19 cellular contexts compared by ENCODE assay signal in genomic region chr22:44746061-44746789, GRCh38. TPM values are rescaled to one million over a fixed set of nuclear protein-coding genes. Genes with fewer than 3 reads are reported as not detected.
DNase-seq lines count a peak whose midpoint lies in the region; ATAC-seq and TF ChIP-seq lines count a peak whose summit lies in the region.
"Had no signal": no experiment of that assay in that cellular context is flagged by ENCODE, and none has a peak within 500 bp of the region (broad histone marks: within the 10 kb centered on the region; RNA-seq: fewer than 3 reads in every experiment).

No MANE protein-coding gene starts in this region.

- H3K4me1 Mint-ChIP-seq in endodermal cell: peaks cover 19% of the 10 kb centered on the region
- H3K4me1 Mint-ChIP-seq: CD8-positive, alpha-beta memory T cell; stimulated activated memory B cell treated with anti-CD40 and anti-IgM and Interleukin-4, amounts not matched to agents 10 μg/mL and 1 μg/mL and 100 μg/mL, for 72 hours had no signal

- H2BK12ac ChIP-seq in mesenchymal stem cell (ENCODE audit: low read length in 2 of 2): no peak overlapping the region

- no peak overlapping the region for H3K27ac ChIP-seq in IMR-90 (ENCODE audit: insufficient read depth, low read length)
- H3K27ac ChIP-seq in endodermal cell (ENCODE audit: low read depth, low read length): no peak overlapping the region
- H3K27ac ChIP-seq in mesenchymal stem cell (ENCODE audit: low read length, poor library complexity, severe bottlenecking): peak overlapping the region; percentile 79
- peak overlapping the region; percentile 70 to 80 (median 78) for H3K27ac ChIP-seq in transverse colon
- H3K27ac ChIP-seq: esophagus muscularis mucosa, parathyroid adenoma, thoracic aorta had no signal

- H3K4ac ChIP-seq in IMR-90 (ENCODE audit: low read depth, low read length) (no peak overlapping the region), mesenchymal stem cell (ENCODE audit: low read depth in 1 of 2, low read length in 2 of 2) (no peak overlapping the region)

- BruUV-seq in IMR-90 (replicated peaks; lab: Mats Ljungman, UMichigan): no TSS peak

- no peak overlapping the region for H3K4me3 Mint-ChIP-seq in endodermal cell
- H3K4me3 Mint-ChIP-seq: CD8-positive, alpha-beta memory T cell; stimulated activated memory B cell treated with anti-CD40 and anti-IgM and Interleukin-4, amounts not matched to agents 10 μg/mL and 1 μg/mL and 100 μg/mL, for 72 hours had no signal

- H4K8ac ChIP-seq in IMR-90 (ENCODE audit: low read depth in 2 of 2, low read length in 2 of 2) (peak overlapping the region in 1 of 2 experiments; percentile 18; a peak in 1 of 4 replicates), mesenchymal stem cell (ENCODE audit: low read length) (no peak overlapping the region)

- peak overlapping the region; percentile 94 for H3K27ac Mint-ChIP-seq in endodermal cell
- H3K27ac Mint-ChIP-seq: stimulated activated memory B cell treated with anti-CD40 and anti-IgM and Interleukin-4, amounts not matched to agents 10 μg/mL and 1 μg/mL and 100 μg/mL, for 72 hours had no signal

- H4K20me1 ChIP-seq in IMR-90 (ENCODE audit: insufficient read depth, low read length): no peaks in the 10 kb centered on the region

- peak overlapping the region; percentile 47; the same call in 1 of the 2 replicates for H2AK5ac ChIP-seq in IMR-90 (ENCODE audit: low read depth, low read length)
- H2AK5ac ChIP-seq in mesenchymal stem cell (ENCODE audit: low read length, severe bottlenecking): peak overlapping the region; percentile 1

- no peaks in the 10 kb centered on the region for H3K36me3 ChIP-seq in IMR-90 (ENCODE audit: control insufficient read depth, insufficient read depth, low read length)
- no peaks in the 10 kb centered on the region for H3K36me3 ChIP-seq in endodermal cell (ENCODE audit: control insufficient read depth, insufficient read depth, low read length)
- H3K36me3 ChIP-seq in mesenchymal stem cell (ENCODE audit: control insufficient read depth in 1 of 2, insufficient read depth in 2 of 2, low read depth in 1 of 2, low read length in 2 of 2): no peaks in the 10 kb centered on the region
- H3K36me3 ChIP-seq in transverse colon: no peaks in the 10 kb centered on the region
- H3K36me3 ChIP-seq: esophagus muscularis mucosa, thoracic aorta had no signal

- intact Hi-C loops in IMR-90 (cut with micrococcal nuclease) (no loop called here), transverse colon (cut with DNase I; ENCODE audit: low total_unique reads) (no loop called here)

- H3K23ac ChIP-seq in IMR-90 (ENCODE audit: low read depth, low read length) (no peak overlapping the region), mesenchymal stem cell (ENCODE audit: low read length in 2 of 2) (no peak overlapping the region)

- CTCF ChIA-PET in IMR-90 (lab: Yijun Ruan, JAX): no interaction called here

- no peak for TF ChIP-seq EP300 in transverse colon (IDR thresholded peaks at IDR 0.05; ENCODE audit: low read depth)

- peaks cover 6% of the 10 kb centered on the region; the same call in 1 of the 2 replicates for H3K9me1 ChIP-seq in IMR-90 (ENCODE audit: insufficient read depth, low read length)

- H2BK20ac ChIP-seq in IMR-90 (ENCODE audit: low read depth, low read length): 0 out of 2 replicates have a peak overlapping the region, but pooled peaks have one; percentile 40

- H3K79me1 ChIP-seq in IMR-90 (ENCODE audit: low read depth in 1 of 2, low read length in 2 of 2) (no peaks in the 10 kb centered on the region), mesenchymal stem cell (replicated peaks; ENCODE audit: low read length, poor library complexity, severe bottlenecking) (no peaks in the 10 kb centered on the region)

- dilution Hi-C loops in IMR-90 (cut with HindIII; ENCODE audit: low sequenced_read_pairs, unreplicated experiment): no loop called here

- peaks cover 20% of the 10 kb centered on the region for H3K4me1 ChIP-seq in IMR-90 (ENCODE audit: control insufficient read depth, insufficient read depth, low read length)
- peaks cover 12% of the 10 kb centered on the region for H3K4me1 ChIP-seq in endodermal cell (ENCODE audit: control insufficient read depth, insufficient read depth, low read length)
- H3K4me1 ChIP-seq in mesenchymal stem cell (ENCODE audit: control insufficient read depth, insufficient read depth, low read depth, low read length): peaks cover 31% of the 10 kb centered on the region
- H3K4me1 ChIP-seq in transverse colon: peaks cover 0 to 47% (median 19%) of the 10 kb centered on the region in 4 donors
- H3K4me1 ChIP-seq: esophagus muscularis mucosa, parathyroid adenoma had no signal

- H3K56ac ChIP-seq in IMR-90 (ENCODE audit: extremely low read depth, insufficient read depth, low read length): no peak overlapping the region

- no peak overlapping the region for H3K9ac ChIP-seq in IMR-90 (ENCODE audit: low read depth, low read length)
- peak overlapping the region; percentile 4 for H3K9ac ChIP-seq in endodermal cell (ENCODE audit: extremely low read depth, low read length, poor library complexity, severe bottlenecking)
- H3K9ac ChIP-seq in mesenchymal stem cell (ENCODE audit: low read length): no peak overlapping the region
- H3K9ac ChIP-seq: parathyroid adenoma had no signal

- H2BK5ac ChIP-seq in IMR-90 (ENCODE audit: low read depth, low read length, poor library complexity, severe bottlenecking) (peak overlapping the region; percentile 5), mesenchymal stem cell (ENCODE audit: low read depth, low read length, poor library complexity, severe bottlenecking) (peak overlapping the region; percentile 75)

- no peak overlapping the region for H2AFZ ChIP-seq in IMR-90 (replicated peaks; ENCODE audit: low read length, poor library complexity)
- H2AFZ ChIP-seq in mesenchymal stem cell (ENCODE audit: low read depth, low read length): no peak overlapping the region

- POLR2A ChIA-PET in IMR-90 (lab: Charles Lee; ENCODE audit: unreplicated experiment): no interaction called here

- TF ChIP-seq POLR2A in IMR-90 (IDR thresholded peaks at IDR 0.05; ENCODE audit: low read depth, low read length) (no peak), transverse colon (IDR thresholded peaks at IDR 0.05) (no peak)

- in situ Hi-C loops in IMR-90 (cut with MboI; ENCODE audit: low sequenced_read_pairs): no loop called here
- in situ Hi-C loops in transverse colon (cut with MboI; ENCODE audit: low pct_ligation_motif_present in 1 of 4, low pct_unique_long_range_greater_than_20kb in 1 of 4, low sequenced_read_pairs in 3 of 4): no loop called here

- WGBS in IMR-90 (ENCODE audit: extremely low coverage in 2 of 2, insufficient read length in 1 of 2), 2 experiments: no CpG with 5 or more reads among the region's 8 CpGs
- 60 to 79% methylated on average over 1 to 8 of the region's 8 CpGs for WGBS in endodermal cell (ENCODE audit: insufficient coverage in 1 of 2, insufficient read length in 1 of 2), 2 experiments
- WGBS in mesenchymal stem cell: 71% methylated on average over 2 of the region's 8 CpGs
- WGBS in transverse colon (ENCODE audit: low coverage in 1 of 2), 2 donors: 28 to 30% methylated on average over 7 to 8 of the region's 8 CpGs

- no peaks in the 10 kb centered on the region for H3K36me3 Mint-ChIP-seq in endodermal cell (ENCODE audit: low read depth)
- H3K36me3 Mint-ChIP-seq: CD8-positive, alpha-beta memory T cell; stimulated activated memory B cell treated with anti-CD40 and anti-IgM and Interleukin-4, amounts not matched to agents 10 μg/mL and 1 μg/mL and 100 μg/mL, for 72 hours had no signal

- H3K18ac ChIP-seq in IMR-90 (ENCODE audit: low read depth, low read length): no peak overlapping the region; the same call in 1 of the 2 replicates
- no peak overlapping the region for H3K18ac ChIP-seq in mesenchymal stem cell (ENCODE audit: low read depth in 1 of 2, low read length in 2 of 2)

- ATAC-seq in IMR-90 (ENCODE audit: low read depth): no peak
- ATAC-seq: HCT116; stimulated activated memory B cell treated with anti-CD40 and anti-IgM and Interleukin-4, amounts not matched to agents 10 μg/mL and 1 μg/mL and 100 μg/mL, for 72 hours had no signal

- H2BK120ac ChIP-seq in IMR-90 (ENCODE audit: low read depth, low read length) (no peak overlapping the region), mesenchymal stem cell (ENCODE audit: low read depth, low read length) (no peak overlapping the region)

- H3K9me3 ChIP-seq in IMR-90 (ENCODE audit: control insufficient read depth, insufficient read depth, low read length) (no peaks in the 10 kb centered on the region), endodermal cell (ENCODE audit: control insufficient read depth, low read length) (no peaks in the 10 kb centered on the region), mesenchymal stem cell (ENCODE audit: control insufficient read depth, low read length) (peaks cover 4% of the 10 kb centered on the region), transverse colon (no peaks in the 10 kb centered on the region)
- H3K9me3 ChIP-seq: esophagus muscularis mucosa, thoracic aorta had no signal

- no peak for TF ChIP-seq RAD21 in IMR-90 (IDR thresholded peaks at IDR 0.05; ENCODE audit: low read length)

- no peaks in the 10 kb centered on the region; the same call in 1 of the 2 replicates for H3K27me3 ChIP-seq in IMR-90 (ENCODE audit: control insufficient read depth, insufficient read depth, low read length)
- H3K27me3 ChIP-seq in endodermal cell (ENCODE audit: control insufficient read depth, insufficient read depth, low read length, poor library complexity, severe bottlenecking): no peaks in the 10 kb centered on the region
- peaks cover 10 to 64% of the 10 kb centered on the region in 2 experiments for H3K27me3 ChIP-seq in mesenchymal stem cell (ENCODE audit: control insufficient read depth in 1 of 2, insufficient read depth in 1 of 2, low read length in 2 of 2)
- H3K27me3 ChIP-seq in transverse colon: peaks cover 16% of the 10 kb centered on the region

- H3K9me3 Mint-ChIP-seq in endodermal cell: peaks cover 6% of the 10 kb centered on the region
- H3K9me3 Mint-ChIP-seq: CD8-positive, alpha-beta memory T cell had no signal

- peaks cover 21% of the 10 kb centered on the region for H3K27me3 Mint-ChIP-seq in endodermal cell (ENCODE audit: insufficient read depth)

- no peak for DNase-seq in IMR-90
- no peak for DNase-seq in endodermal cell
- DNase-seq in mesenchymal stem cell: no peak
- no peak for DNase-seq in transverse colon
- DNase-seq in NCI-H510A (lab: John Stamatoyannopoulos, UW): no peak
- DNase-seq in SK-N-DZ (ENCODE audit: low spot score): no peak
- no peak for DNase-seq in SW480 (ENCODE audit: low spot score)
- no peak for DNase-seq in OCI-M1 (lab: John Stamatoyannopoulos, UW)
- DNase-seq: activated CD4-positive, alpha-beta T cell treated with anti-CD3 and anti-CD28 coated beads for 4 hours; activated naive CD4-positive, alpha-beta T cell treated with anti-CD3 and anti-CD28 coated beads, Interleukin-2, amount 50 U/mL, for 16 hours; CD8-positive, alpha-beta memory T cell; DND-41; NCI-H1105 treated with DMSO at 0.1 percent for 48 hours; NCI-H510A treated with DMSO at 0.1 percent for 48 hours had no signal

- no peak overlapping the region for H2BK15ac ChIP-seq in IMR-90 (ENCODE audit: low read depth, low read length)
- H2BK15ac ChIP-seq in mesenchymal stem cell (ENCODE audit: low read depth, poor library complexity, severe bottlenecking): no peak overlapping the region

- H4K91ac ChIP-seq in IMR-90 (ENCODE audit: insufficient read depth, low read depth, low read length): 0 out of 2 replicates have a peak overlapping the region, but pooled peaks have one; percentile 16
- no peak overlapping the region for H4K91ac ChIP-seq in mesenchymal stem cell (ENCODE audit: low read length)

- no peak for TF ChIP-seq CTCF in IMR-90 (conservative IDR thresholded peaks at IDR 0.05; ENCODE audit: low read depth, low read length)
- no peak for TF ChIP-seq CTCF in endodermal cell (conservative IDR thresholded peaks at IDR 0.05)
- no peak for TF ChIP-seq CTCF in transverse colon (IDR thresholded peaks at IDR 0.05)

- H3K4me2 ChIP-seq in IMR-90 (ENCODE audit: low read depth, low read length): peak overlapping the region; percentile 36
- H3K4me2 ChIP-seq in mesenchymal stem cell (ENCODE audit: low read length, poor library complexity, severe bottlenecking): peak overlapping the region; percentile 59

- H3K4me3 ChIP-seq in IMR-90 (ENCODE audit: insufficient read depth, low read depth, low read length) (no peak overlapping the region), endodermal cell (ENCODE audit: low read length) (no peak overlapping the region), mesenchymal stem cell (ENCODE audit: insufficient read depth in 1 of 2, low read depth in 1 of 2, low read length in 2 of 2) (no peak overlapping the region), transverse colon (no peak overlapping the region)
- H3K4me3 ChIP-seq: esophagus muscularis mucosa, thoracic aorta had no signal

- H2AK9ac ChIP-seq in IMR-90 (replicated peaks; ENCODE audit: low read depth, low read length, poor library complexity): no peak overlapping the region

- H4K5ac ChIP-seq in IMR-90 (ENCODE audit: low read depth, low read length): no peak overlapping the region

- H3K14ac ChIP-seq in IMR-90 (replicated peaks; ENCODE audit: low read depth, low read length) (no peak overlapping the region), mesenchymal stem cell (ENCODE audit: low read length in 2 of 2) (no peak overlapping the region)

RNA-seq across cellular contexts. Expression of gene ARHGAP8, which starts 6.2 kb away (rescaled TPM):
- total RNA-seq in IMR-90 (2012; rRNA removed) (0.18 and 0.28 TPM in 2 replicates), endodermal cell (10 to 100 TPM; 45.2 to 51.3 TPM), transverse colon (10 to 100 TPM; 28.6 to 51.5 (median 31.5) TPM)
- 0.06 and 0.21 TPM in 2 replicates for polyA plus RNA-seq in IMR-90 (2012; rRNA removed)
- polyA plus RNA-seq in IMR-90 (2012; cell fraction: cytosol; rRNA removed): 0.11 and 0.17 TPM in 2 replicates
- polyA plus RNA-seq in IMR-90 (2012; cell fraction: nucleus; rRNA removed; ENCODE audit: low replicate concordance): 0.78 and 0.85 TPM in 2 replicates
- polyA plus RNA-seq in endodermal cell (2013, experiment 1 of 2): 9.3 TPM
- 4.3 TPM for polyA plus RNA-seq in endodermal cell (2013, experiment 2 of 2)
- polyA plus RNA-seq in mesenchymal stem cell (2013, experiment 1 of 2): 0.28 TPM
- 0.33 TPM for polyA plus RNA-seq in mesenchymal stem cell (2013, experiment 2 of 2)
- not detected in 2 replicates for polyA plus RNA-seq in SK-N-DZ (2014; cell fraction: cytosol; rRNA removed)
- not detected in 2 replicates for polyA plus RNA-seq in SK-N-DZ (2014; cell fraction: nucleus; rRNA removed)
- polyA plus RNA-seq: CD8-positive, alpha-beta memory T cell had no signal

RNA-seq across cellular contexts. Expression of gene PRR5, which starts 44.2 kb away (rescaled TPM):
- total RNA-seq in IMR-90 (2012; rRNA removed) (7.5 and 8.1 TPM in 2 replicates), endodermal cell (10 to 100 TPM; 32.0 to 37.2 TPM), transverse colon (10 to 100 TPM; 17.7 to 68.3 (median 22.2) TPM)
- 23.1 and 24.3 TPM in 2 replicates for polyA plus RNA-seq in IMR-90 (2012; rRNA removed)
- polyA plus RNA-seq in IMR-90 (2012; cell fraction: cytosol; rRNA removed): 17.7 and 39.4 TPM in 2 replicates
- 39.7 and 77.7 TPM in 2 replicates for polyA plus RNA-seq in IMR-90 (2012; cell fraction: nucleus; rRNA removed; ENCODE audit: low replicate concordance)
- 13.0 TPM for polyA plus RNA-seq in endodermal cell (2013, experiment 1 of 2)
- 12.3 TPM for polyA plus RNA-seq in endodermal cell (2013, experiment 2 of 2)
- polyA plus RNA-seq in mesenchymal stem cell (2013, experiment 1 of 2): 12.2 TPM
- 12.2 TPM for polyA plus RNA-seq in mesenchymal stem cell (2013, experiment 2 of 2)
- 1.0 and 3.1 TPM in 2 replicates for polyA plus RNA-seq in SK-N-DZ (2014; cell fraction: cytosol; rRNA removed)
- 0.84 and 1.1 TPM in 2 replicates for polyA plus RNA-seq in SK-N-DZ (2014; cell fraction: nucleus; rRNA removed)

Comparison
In these comparisons a context has a peak if more than half of its experiments do, and no peak if none do; other contexts are left out.
1. H3K27ac ChIP-seq: peak in mesenchymal stem cell (single experiment) and transverse colon (4 of 4); none in IMR-90 (single experiment) and endodermal cell (single experiment).
2. RNA of gene ARHGAP8, which starts 6.2 kb away (total RNA-seq): 45.2 to 51.3 TPM in endodermal cell and 28.6 to 51.5 TPM in transverse colon; 0.18 to 0.28 TPM in IMR-90; every median in the first group is over 10 times any median in the second.